In the genomic region with DNA sequence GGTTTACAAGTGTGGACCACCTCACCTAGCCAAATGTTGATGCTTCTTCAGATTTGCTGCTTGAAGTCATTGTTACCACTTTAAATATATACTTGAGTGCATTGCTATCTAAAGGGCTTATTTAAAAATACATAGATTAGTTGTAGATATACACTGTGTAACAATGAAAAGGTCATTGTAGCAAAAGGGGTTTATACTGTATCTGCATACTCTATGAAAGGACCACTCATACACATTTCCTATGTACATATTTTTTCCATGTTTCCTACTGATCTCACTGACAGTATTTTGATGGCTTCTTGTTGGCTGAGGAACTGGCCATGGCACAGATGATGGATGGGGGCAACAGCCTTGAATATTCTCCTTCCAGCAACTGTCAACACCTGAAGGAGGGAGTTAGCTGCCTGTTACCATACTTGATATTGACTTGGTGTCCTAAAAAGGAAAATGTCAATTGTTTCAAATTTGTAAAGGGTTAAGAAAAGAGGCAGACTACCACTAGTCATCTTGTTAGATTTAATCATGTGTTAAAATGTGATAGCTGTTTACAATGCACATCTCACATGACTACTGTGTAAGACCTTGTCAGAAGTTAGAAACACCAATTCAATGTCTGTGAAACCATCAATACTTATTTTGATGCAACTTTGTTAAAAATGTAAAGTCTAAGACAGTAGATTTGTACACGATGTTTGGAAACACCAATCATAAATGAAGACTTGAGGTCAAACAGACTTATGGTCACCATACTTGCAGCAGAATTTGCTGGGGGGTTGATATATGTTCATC, we compare ENCODE assay signal across 1 cellular context.
TF ChIP-seq lines count a peak whose summit lies in the region.

No MANE protein-coding gene starts in this region.

TF ChIP-seq in HepG2, 621 proteins besides CTCF, POLR2A, EP300 and RAD21 (continued from another document):
- TF ChIP-seq RAD51 (IDR thresholded peaks at IDR 0.05; ENCODE audit: borderline replicate concordance), result no peak
